In genomic region chr15:67097893-67098740, GRCh38 we compare ENCODE assay signal across 8 cellular contexts. TPM values are rescaled to one million over a fixed set of nuclear protein-coding genes. Genes with fewer than 3 reads are reported as not detected.
A peak's percentile ranks its signal among the peaks of the same experiment; 100 is the strongest.
DNase-seq lines count a peak whose midpoint lies in the region; ATAC-seq, FAIRE-seq and TF ChIP-seq lines count a peak whose summit lies in the region.

No MANE protein-coding gene starts in this region.

- no peak for TF ChIP-seq CTCF in epithelial cell of esophagus (IDR thresholded peaks at IDR 0.05; ENCODE audit: insufficient read depth, low read depth, low read length, missing control alignments)
- TF ChIP-seq CTCF in pancreas (IDR thresholded peaks at IDR 0.05) = no peak

- WGBS in pancreas, 2 donors = 52 to 64% methylated on average over 14 of the region's 14 CpGs

- no peak for FAIRE-seq in pancreas (lab: Jason Lieb, UNC)

- intact Hi-C loops in pancreas (cut with DNase I) = no loop called here

- no peaks in the 10 kb centered on the region for H3K27me3 Mint-ChIP-seq in T-helper 1 cell treated with Interleukin-12 subunit alpha and Interleukin-12 subunit beta and Interleukin-4 antibody, amounts not matched to agents 30 μg/mL and 1 μg/mL, for 36 hours (ENCODE audit: low read depth)

- H3K9me3 Mint-ChIP-seq in T-helper 1 cell treated with Interleukin-12 subunit alpha and Interleukin-12 subunit beta and Interleukin-4 antibody, amounts not matched to agents 30 μg/mL and 1 μg/mL, for 36 hours = no peaks in the 10 kb centered on the region

- DNase-seq in EL = peak; percentile 66
- peak; percentile 75 for DNase-seq in epithelial cell of esophagus (ENCODE audit: low read depth)
- no peak for DNase-seq in pancreas
- DNase-seq in SJCRH30 = no peak
- no peak for DNase-seq in NCI-H2227 (lab: John Stamatoyannopoulos, UW; ENCODE audit: unreplicated experiment)
- DNase-seq in germinal center (ENCODE audit: low spot score) = no peak

- no peaks in the 10 kb centered on the region for H3K27me3 ChIP-seq in pancreas
- H3K27me3 ChIP-seq in SJCRH30 = no peaks in the 10 kb centered on the region

- H3K4me1 ChIP-seq in pancreas = peaks cover 0 to 6% (median 0%) of the 10 kb centered on the region in 3 donors
- H3K4me1 ChIP-seq in SJCRH30 = no peaks in the 10 kb centered on the region

- H3K36me3 Mint-ChIP-seq in T-helper 1 cell treated with Interleukin-12 subunit alpha and Interleukin-12 subunit beta and Interleukin-4 antibody, amounts not matched to agents 30 μg/mL and 1 μg/mL, for 36 hours (ENCODE audit: low read depth) = peaks cover 63% of the 10 kb centered on the region

- peaks cover 62% of the 10 kb centered on the region for H3K4me1 Mint-ChIP-seq in T-helper 1 cell treated with Interleukin-12 subunit alpha and Interleukin-12 subunit beta and Interleukin-4 antibody, amounts not matched to agents 30 μg/mL and 1 μg/mL, for 36 hours (ENCODE audit: low read depth)

- ATAC-seq in pancreas (peak in 3 of 4 donors; percentile 5 to 32 (median 23)), GM18498 (IDR thresholded peaks at IDR 0.05; ENCODE audit: unreplicated experiment) (no peak)

- peak overlapping the region; percentile 63 for H3K4me3 ChIP-seq in epithelial cell of esophagus (ENCODE audit: low read length)
- H3K4me3 ChIP-seq in pancreas = no peak overlapping the region
- H3K4me3 ChIP-seq in SJCRH30 = no peak overlapping the region

- H3K27ac Mint-ChIP-seq in T-helper 1 cell treated with Interleukin-12 subunit alpha and Interleukin-12 subunit beta and Interleukin-4 antibody, amounts not matched to agents 30 μg/mL and 1 μg/mL, for 36 hours = peak overlapping the region; percentile 96

- H3K36me3 ChIP-seq in pancreas = no peaks in the 10 kb centered on the region
- peaks cover 6% of the 10 kb centered on the region for H3K36me3 ChIP-seq in SJCRH30

- no peak overlapping the region for H3K27ac ChIP-seq in pancreas
- no peak overlapping the region for H3K27ac ChIP-seq in SJCRH30

- H3K9me3 ChIP-seq in pancreas (no peaks in the 10 kb centered on the region), SJCRH30 (replicated peaks) (no peaks in the 10 kb centered on the region)

- H3K4me3 Mint-ChIP-seq in T-helper 1 cell treated with Interleukin-12 subunit alpha and Interleukin-12 subunit beta and Interleukin-4 antibody, amounts not matched to agents 30 μg/mL and 1 μg/mL, for 36 hours = peak overlapping the region; percentile 85

RNA-seq across cellular contexts. Expression of gene SMAD3, which starts 32.7 kb away (rescaled TPM):
- total RNA-seq in pancreas = 10 to 100 TPM; 15.6 to 42.5 (median 23.8) TPM
- 10 to 100 TPM in 1 of 2 donors, 1 to 10 TPM in 1; 7.9 to 13.5 TPM for polyA plus RNA-seq in pancreas
- total RNA-seq in SJCRH30 (2014; rRNA removed; shearing (Covaris generic)) = 22.8 and 23.0 TPM in 2 replicates

Comparison
In these comparisons a context has a peak if more than half of its experiments do, and no peak if none do; other contexts are left out.
1. DNase-seq: peak in EL (single experiment) and epithelial cell of esophagus (single experiment); none in pancreas (0 of 6), SJCRH30 (0 of 2), NCI-H2227 (single experiment) and germinal center (single experiment).